25 cellular contexts compared by ENCODE assay signal in genomic region chr4:173119818-173120217, GRCh38. TPM values are rescaled to one million over a fixed set of nuclear protein-coding genes. Genes with fewer than 3 reads are reported as not detected.
DNase-seq lines count a peak whose midpoint lies in the region; ATAC-seq, FAIRE-seq and TF ChIP-seq lines count a peak whose summit lies in the region.
"Had no signal": no experiment of that assay in that cellular context is flagged by ENCODE, and none has a peak within 500 bp of the region (broad histone marks: within the 10 kb centered on the region; RNA-seq: fewer than 3 reads in every experiment).

No MANE protein-coding gene starts in this region.

- no peak for DNase-seq in GM12891 (ENCODE audit: insufficient read length, low spot score)
- peak; percentile 83 for DNase-seq in NCI-H69 (lab: John Stamatoyannopoulos, UW)
- peak; percentile 84 for DNase-seq in bronchial epithelial cell (ENCODE audit: low read depth)
- DNase-seq in kidney tubule cell (ENCODE audit: low spot score): peak; percentile 45
- DNase-seq in iPS-NIHi7 (ENCODE audit: extremely low spot score): no peak
- DNase-seq in Peyer's patch: no peak
- no peak for DNase-seq in occipital lobe (lab: John Stamatoyannopoulos, UW)
- DNase-seq: ACHN; activated CD4-positive, alpha-beta T cell treated with anti-CD3 and anti-CD28 coated beads for 1 hour; activated CD8-positive, alpha-beta memory T cell treated with anti-CD3 and anti-CD28 coated beads for 24 hours; activated naive CD4-positive, alpha-beta T cell treated with anti-CD3 and anti-CD28 coated beads, Interleukin-2, amount 10 ng/mL, durations not matched to agents 7 days and 5 days; activated T-cell treated with anti-CD3 and anti-CD28 coated beads, Interleukin-2, amount 50 U/mL, for 48 hours; C1 segment of cervical spinal cord; erythroblast; KBM-7; left cardiac atrium; naive B cell; NCI-H146; NCI-H2171; NCI-H774; SIG-M5; stimulated activated CD4-positive, alpha-beta T cell treated with anti-CD3 and anti-CD28 coated beads, Interleukin-12 subunit alpha, Interleukin-12 subunit beta, amount 100 ng/mL, for 4 hours; T-cell had no signal

- peak; percentile 26 for FAIRE-seq in GM12891 (lab: Jason Lieb, UNC)
- peak; percentile 32 for FAIRE-seq in bronchial epithelial cell (lab: Jason Lieb, UNC)

- H3K9me3 ChIP-seq in Peyer's patch: no peaks in the 10 kb centered on the region
- H3K9me3 ChIP-seq: HAP-1 had no signal

- H3K4me1 ChIP-seq in Peyer's patch: no peaks in the 10 kb centered on the region
- H3K4me1 ChIP-seq: HAP-1 had no signal

- TF ChIP-seq POLR2A in GM12891 (IDR thresholded peaks at IDR 0.05; ENCODE audit: low read depth, low read length) (no peak), GM18505 (IDR thresholded peaks at IDR 0.05; ENCODE audit: borderline replicate concordance, extremely low read depth, insufficient read depth, insufficient read length) (no peak), Peyer's patch (IDR thresholded peaks at IDR 0.05) (no peak)

- H3K27ac ChIP-seq in Peyer's patch: no peak overlapping the region

- H3K27me3 ChIP-seq in bronchial epithelial cell (ENCODE audit: control insufficient read depth, insufficient read depth, low read length) (no peaks in the 10 kb centered on the region), Peyer's patch (no peaks in the 10 kb centered on the region)

- no peak for ATAC-seq in GM18505 (IDR thresholded peaks at IDR 0.05; ENCODE audit: unreplicated experiment)
- ATAC-seq: left cardiac atrium, T-cell had no signal

- TF ChIP-seq CTCF in bronchial epithelial cell (IDR thresholded peaks at IDR 0.05; ENCODE audit: insufficient read depth, low read length, severe bottlenecking) (no peak), Peyer's patch (IDR thresholded peaks at IDR 0.05) (no peak)

- no peak overlapping the region for H3K4me3 ChIP-seq in bronchial epithelial cell (ENCODE audit: low read depth, low read length)
- no peak overlapping the region for H3K4me3 ChIP-seq in Peyer's patch
- H3K4me3 ChIP-seq: HAP-1 had no signal

- no peaks in the 10 kb centered on the region for H3K36me3 ChIP-seq in bronchial epithelial cell (ENCODE audit: control insufficient read depth, insufficient read depth, low read length)
- no peaks in the 10 kb centered on the region for H3K36me3 ChIP-seq in Peyer's patch
- H3K36me3 ChIP-seq: HAP-1 had no signal

TF ChIP-seq in GM12891, 5 proteins besides CTCF, POLR2A, EP300 and RAD21:
- TF ChIP-seq PAX5 (IDR thresholded peaks at IDR 0.05; ENCODE audit: insufficient read depth, low read length, severe bottlenecking) (no peak), SPI1 (IDR thresholded peaks at IDR 0.05; ENCODE audit: low read depth, low read length) (no peak), TAF1 (IDR thresholded peaks at IDR 0.05; ENCODE audit: low read depth, low read length) (no peak)

RNA-seq across cellular contexts. Expression of gene GALNT7, which starts 48.8 kb away (rescaled TPM):
- polyA plus RNA-seq in GM12891 (2012; ENCODE audit: low read depth, missing spikeins): 16.5 TPM
- total RNA-seq in bronchial epithelial cell (24.7 and 37.1 TPM in 2 replicates), Peyer's patch (100 to 1,000 TPM in 2 of 4 donors, 10 to 100 TPM in 2; 37.1 to 139 (median 96.4) TPM), occipital lobe (17.8 TPM)

Comparison
In these comparisons a context has a peak if more than half of its experiments do, and no peak if none do; other contexts are left out.
1. DNase-seq: peak in NCI-H69 (single experiment), bronchial epithelial cell (single experiment) and kidney tubule cell (single experiment); none in GM12891 (single experiment), iPS-NIHi7 (single experiment), Peyer's patch (0 of 3) and occipital lobe (single experiment).